ENCODE assay signal across 28 cellular contexts in the genomic region with DNA sequence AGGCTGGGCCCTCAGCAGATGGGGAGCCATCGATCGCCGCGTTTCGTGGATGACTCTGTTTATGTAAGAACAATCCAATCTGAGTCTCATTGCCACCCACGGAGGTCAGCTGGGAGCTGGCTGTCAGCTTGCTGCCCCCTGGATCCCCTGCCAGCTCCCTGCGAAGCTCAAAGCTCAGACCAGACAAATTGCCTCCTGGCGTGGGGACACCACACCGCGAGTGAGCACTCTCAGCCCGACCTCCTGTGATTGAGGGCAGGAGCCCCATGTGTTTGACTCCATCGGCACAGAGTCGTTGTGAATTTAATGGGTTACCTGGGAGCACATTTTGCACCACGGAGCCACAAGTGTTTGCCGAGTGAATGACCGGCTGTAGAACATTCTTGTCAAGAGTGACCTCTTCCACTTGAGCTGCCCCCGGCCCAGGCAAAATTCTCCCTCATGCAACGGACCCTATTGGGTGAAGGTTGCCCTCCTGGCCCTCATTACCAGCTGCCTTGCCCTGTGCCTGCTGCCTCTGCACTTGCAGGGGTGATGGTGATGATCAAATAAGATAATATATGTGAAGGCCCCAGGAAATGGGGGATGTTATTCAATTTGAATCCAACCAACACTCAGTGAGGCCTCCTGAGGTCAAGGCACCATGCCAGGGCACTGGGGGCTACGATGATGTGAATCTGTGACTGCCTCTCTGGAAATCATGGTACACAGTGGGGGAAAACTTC. TPM values are rescaled to one million over a fixed set of nuclear protein-coding genes. Genes with fewer than 3 reads are reported as not detected.
DNase-seq lines count a peak whose midpoint lies in the region; ATAC-seq, FAIRE-seq and TF ChIP-seq lines count a peak whose summit lies in the region.
"Had no signal": no experiment of that assay in that cellular context is flagged by ENCODE, and none has a peak within 500 bp of the region (broad histone marks: within the 10 kb centered on the region; RNA-seq: fewer than 3 reads in every experiment).

No MANE protein-coding gene starts in this region.

- no peak overlapping the region for H4K91ac ChIP-seq in H1 (replicated peaks; ENCODE audit: insufficient read length, low read length)

- no peak for TF ChIP-seq POLR2A in H1 (IDR thresholded peaks at IDR 0.05; ENCODE audit: control extremely low read depth in 1 of 2, low read depth in 2 of 2, low read length in 2 of 2)

- H3K23ac ChIP-seq in H1 (ENCODE audit: insufficient read length), result no peak overlapping the region

- H2BK12ac ChIP-seq in H1 (ENCODE audit: low read depth, low read length), result peak overlapping the region; percentile 9; the same call in 1 of the 2 replicates

- H3K14ac ChIP-seq in H1 (ENCODE audit: insufficient read length), result no peak overlapping the region

- CTCF ChIA-PET in H1 (lab: Charles Lee; ENCODE audit: partially characterized antibody), result interaction anchor here (0.6 to 13.0 kb wide), 9 partner anchors 9 to 209 kb away, joined by 3 to 243 read pairs (median 22); partner anchors contain the start of gene C1QL1

- H3K4ac ChIP-seq in H1 (replicated peaks; ENCODE audit: insufficient read length, low read depth, low read length), result no peak overlapping the region

- no peak overlapping the region; the same call in none of the 2 replicates for H4K8ac ChIP-seq in H1 (ENCODE audit: extremely low read depth, insufficient read depth, low read length)

- H2BK20ac ChIP-seq in H1 (ENCODE audit: low read length), result no peak overlapping the region; the same call in 1 of the 2 replicates

- TF ChIP-seq RAD21 in H1 (IDR thresholded peaks at IDR 0.05 in 1 of 2, conservative IDR thresholded peaks at IDR 0.05 in 1 of 2; ENCODE audit: low read depth in 2 of 2, low read length in 2 of 2), result no peak

- no peak overlapping the region for H3K56ac ChIP-seq in H1 (replicated peaks; ENCODE audit: insufficient read length, low read depth, low read length)

- TF ChIP-seq CTCF in H1 (IDR thresholded peaks at IDR 0.05; ENCODE audit: control extremely low read depth in 1 of 3, insufficient read depth in 1 of 3, low read depth in 1 of 3, low read length in 3 of 3), result no peak

- H3K79me1 ChIP-seq in H1 (ENCODE audit: low read depth, low read length), result no peaks in the 10 kb centered on the region

- no peaks in the 10 kb centered on the region for H3K9me3 ChIP-seq in H1 (ENCODE audit: insufficient read depth in 2 of 2, low read depth in 1 of 2, low read length in 1 of 2)
- H3K9me3 ChIP-seq: gastroesophageal sphincter, mucosa of descending colon, thyroid gland had no signal

- no peaks in the 10 kb centered on the region for H3K79me2 ChIP-seq in H1 (ENCODE audit: control insufficient read depth in 1 of 2, insufficient read depth in 2 of 2, low read length in 2 of 2)

- H3K9ac ChIP-seq in H1 (replicated peaks in 1 of 4; ENCODE audit: extremely low read depth in 1 of 4, low read depth in 3 of 4, low read length in 3 of 4), result no peak overlapping the region

- peaks cover 6 to 20% (median 14%) of the 10 kb centered on the region in 4 experiments; a peak in 7 of 8 replicates for H3K36me3 ChIP-seq in H1 (ENCODE audit: control insufficient read depth in 2 of 4, insufficient read depth in 4 of 4, low read length in 3 of 4)
- H3K36me3 ChIP-seq: gastroesophageal sphincter, thyroid gland had no signal

- H3K4me1 ChIP-seq in H1 (replicated peaks in 1 of 4; ENCODE audit: control insufficient read depth in 3 of 4, insufficient read depth in 4 of 4, low read length in 3 of 4), result peaks cover 6 to 15% (median 9%) of the 10 kb centered on the region in 4 experiments

- no peaks in the 10 kb centered on the region for H4K20me1 ChIP-seq in H1 (replicated peaks in 1 of 2; ENCODE audit: control insufficient read depth in 1 of 2, insufficient read depth in 2 of 2, low read length in 2 of 2)

- no peak overlapping the region for H2BK120ac ChIP-seq in H1 (replicated peaks; ENCODE audit: low read depth, low read length)

- no peak overlapping the region for H4K5ac ChIP-seq in H1 (ENCODE audit: insufficient read length, low read depth, low read length)

- no peak overlapping the region for H2AFZ ChIP-seq in H1 (ENCODE audit: low read length)

- H3K27ac ChIP-seq in H1 (ENCODE audit: low read depth, low read length), result no peak overlapping the region
- H3K27ac ChIP-seq: cardiac muscle cell, gastroesophageal sphincter, HL-60, thyroid gland had no signal

- TF ChIP-seq EP300 in H1 (IDR thresholded peaks at IDR 0.05; ENCODE audit: borderline replicate concordance in 1 of 2, low read depth in 2 of 2, low read length in 2 of 2), result no peak

- no peak overlapping the region for H2AK5ac ChIP-seq in H1 (ENCODE audit: low read depth, low read length)

- H3K4me2 ChIP-seq in H1 (ENCODE audit: insufficient read depth in 1 of 2, low read depth in 2 of 2, low read length in 2 of 2), result no peak overlapping the region

- 87% methylated on average over 19 of the region's 19 CpGs; no CpG with 5 or more reads in 1 of the 2 experiments for WGBS in H1 (ENCODE audit: extremely low coverage in 1 of 2, insufficient coverage in 1 of 2, insufficient read length in 1 of 2, insufficient replicate concordance in 2 of 2, low coverage in 1 of 2, low lambda C conversion rate in 2 of 2, missing lambda C conversion rate in 1 of 2), 2 experiments

- ATAC-seq in HG03175 (IDR thresholded peaks at IDR 0.05; ENCODE audit: unreplicated experiment), result no peak
- ATAC-seq: activated CD4-positive, CD25-positive, alpha-beta regulatory T cell treated with anti-CD3 and anti-CD28 coated beads, Interleukin-2, amount 50 U/mL, for 24 hours; activated CD8-positive, alpha-beta T cell treated with anti-CD3 and anti-CD28 coated beads for 36 hours; gastroesophageal sphincter; mucosa of descending colon; stimulated activated naive CD8-positive, alpha-beta T cell treated with anti-CD3 and anti-CD28 coated beads, Interleukin-15, amount 100 ng/mL, for 72 hours had no signal

- no peak overlapping the region for H3K18ac ChIP-seq in H1 (ENCODE audit: extremely low read depth, low read length)

- no peak overlapping the region for H2BK15ac ChIP-seq in H1 (ENCODE audit: low read length)

- FAIRE-seq in HTR-8/SVneo (lab: Jason Lieb, UNC), result peak; percentile 77
- no peak for FAIRE-seq in H1 (lab: Jason Lieb, UNC)

- H3K23me2 ChIP-seq in H1 (ENCODE audit: low read depth, low read length), result no peaks in the 10 kb centered on the region; the same call in 1 of the 2 replicates

- no peak overlapping the region for H3K4me3 ChIP-seq in H1 (ENCODE audit: extremely low read depth in 1 of 4, insufficient read depth in 2 of 4, low read depth in 3 of 4, low read length in 4 of 4)
- H3K4me3 ChIP-seq: cardiac muscle cell, gastroesophageal sphincter, mucosa of descending colon, thyroid gland had no signal

- POLR2A ChIA-PET in H1 (lab: Charles Lee; ENCODE audit: partially characterized antibody), result interaction anchor here (1.0 to 5.3 kb wide), 9 partner anchors 18 to 120 kb away, joined by 3 to 25 read pairs (median 4); partner anchors contain the start of genes EFTUD2 and KIF18B

- H2BK5ac ChIP-seq in H1 (ENCODE audit: low read depth, low read length), result no peak overlapping the region

- DNase-seq in DMS 273 (lab: John Stamatoyannopoulos, UW; ENCODE audit: unreplicated experiment) (peak; percentile 57), DMS 273 treated with DMSO at 0.1 percent for 48 hours (lab: John Stamatoyannopoulos, UW) (no peak), HTR-8/SVneo (ENCODE audit: insufficient read length, low spot score) (no peak), H1 (ENCODE audit: low read depth in 1 of 2, low spot score in 2 of 2) (peak in 1 of 2 experiments; percentile 47), retina (peak; percentile 56), T-helper 2 cell (no peak), NOMO-1 treated with DMSO at 0.1 percent for 48 hours (lab: John Stamatoyannopoulos, UW; ENCODE audit: unreplicated experiment) (no peak)
- DNase-seq: activated CD8-positive, alpha-beta T cell treated with anti-CD3 and anti-CD28 coated beads for 36 hours; activated T-cell treated with anti-CD3 and anti-CD28 coated beads for 4 hours; amniotic stem cell; DND-41; hippocampal formation; NCI-H1092; NCI-H187; NCI-H526 treated with DMSO at 0.1 percent for 48 hours; Right ventricle myocardium superior; stimulated activated naive CD8-positive, alpha-beta T cell treated with anti-CD3 and anti-CD28 coated beads, Interleukin-15, amount 100 ng/mL, for 72 hours; SW 1271; thyroid gland had no signal

- H3K27me3 ChIP-seq in H1 (replicated peaks in 1 of 4; ENCODE audit: control insufficient read depth in 3 of 4, extremely low read depth in 1 of 4, insufficient read depth in 3 of 4, low read length in 3 of 4), result no peaks in the 10 kb centered on the region
- H3K27me3 ChIP-seq: cardiac muscle cell, gastroesophageal sphincter, thyroid gland had no signal

RNA-seq across cellular contexts. Expression of gene GFAP, which starts 7.6 kb away (rescaled TPM):
- total RNA-seq in H1 (2021; fragmentation: NEBNext Ultra II Directional; extraction: Animal tissue kit (Norgen Biotek cat#: 25700)), result 1.3 and 1.6 TPM in 2 replicates
- polyA plus RNA-seq in H1 (2011; rRNA removed), result 1.5 and 2.4 TPM in 2 replicates
- polyA plus RNA-seq in H1 (2011; cell fraction: cytosol; rRNA removed), result 2.4 TPM
- 2.7 TPM for polyA plus RNA-seq in H1 (2011; cell fraction: nucleus; rRNA removed)
- polyA plus RNA-seq in H1 (2012, experiment 1 of 2), result 0.75 to 2.3 TPM (median 2.0 TPM) in 4 replicates
- polyA plus RNA-seq in H1 (2012, experiment 2 of 2), result 1.8 TPM
- polyA plus RNA-seq in H1 (2013, experiment 1 of 2), result 1.3 TPM
- 0.98 TPM for polyA plus RNA-seq in H1 (2013, experiment 2 of 2)
- polyA minus RNA-seq in H1 (2011; rRNA and poly(A)+ RNA removed), result 0.13 and 0.66 TPM in 2 replicates
- polyA minus RNA-seq in H1 (2011; cell fraction: cytosol; rRNA and poly(A)+ RNA removed), result not detected
- 1.2 TPM for polyA minus RNA-seq in H1 (2011; cell fraction: nucleus; rRNA and poly(A)+ RNA removed)
- total RNA-seq: activated CD8-positive, alpha-beta T cell treated with anti-CD3 and anti-CD28 coated beads for 36 hours; CD8-positive, alpha-beta memory T cell; H4; OCI-LY7 had no signal
- polyA plus RNA-seq: CD8-positive, alpha-beta memory T cell had no signal

RNA-seq across cellular contexts. Expression of gene EFTUD2, which starts 23.7 kb away (rescaled TPM):
- total RNA-seq in H1 (2021; fragmentation: NEBNext Ultra II Directional; extraction: Animal tissue kit (Norgen Biotek cat#: 25700)), result 174 and 195 TPM in 2 replicates
- 118 and 127 TPM in 2 replicates for polyA plus RNA-seq in H1 (2011; rRNA removed)
- polyA plus RNA-seq in H1 (2011; cell fraction: cytosol; rRNA removed), result 133 TPM
- 363 TPM for polyA plus RNA-seq in H1 (2011; cell fraction: nucleus; rRNA removed)
- polyA plus RNA-seq in H1 (2012, experiment 1 of 2), result 127 to 175 TPM (median 133 TPM) in 4 replicates
- 54.1 TPM for polyA plus RNA-seq in H1 (2012, experiment 2 of 2)
- 64.3 TPM for polyA plus RNA-seq in H1 (2013, experiment 1 of 2)
- polyA plus RNA-seq in H1 (2013, experiment 2 of 2), result 59.4 TPM
- polyA minus RNA-seq in H1 (2011; rRNA and poly(A)+ RNA removed), result 417 and 449 TPM in 2 replicates
- 92.7 TPM for polyA minus RNA-seq in H1 (2011; cell fraction: cytosol; rRNA and poly(A)+ RNA removed)
- 129 TPM for polyA minus RNA-seq in H1 (2011; cell fraction: nucleus; rRNA and poly(A)+ RNA removed)

RNA-seq across cellular contexts. Expression of gene KIF18B, which starts 24.7 kb away (rescaled TPM):
- 58.1 and 59.4 TPM in 2 replicates for total RNA-seq in H1 (2021; fragmentation: NEBNext Ultra II Directional; extraction: Animal tissue kit (Norgen Biotek cat#: 25700))
- 39.0 and 51.1 TPM in 2 replicates for polyA plus RNA-seq in H1 (2011; rRNA removed)
- polyA plus RNA-seq in H1 (2011; cell fraction: cytosol; rRNA removed), result 35.6 TPM
- 109 TPM for polyA plus RNA-seq in H1 (2011; cell fraction: nucleus; rRNA removed)
- polyA plus RNA-seq in H1 (2012, experiment 1 of 2), result 31.0 to 37.4 TPM (median 33.7 TPM) in 4 replicates
- polyA plus RNA-seq in H1 (2012, experiment 2 of 2), result 20.8 TPM
- polyA plus RNA-seq in H1 (2013, experiment 1 of 2), result 26.2 TPM
- 24.0 TPM for polyA plus RNA-seq in H1 (2013, experiment 2 of 2)
- 31.5 and 40.2 TPM in 2 replicates for polyA minus RNA-seq in H1 (2011; rRNA and poly(A)+ RNA removed)
- 30.2 TPM for polyA minus RNA-seq in H1 (2011; cell fraction: cytosol; rRNA and poly(A)+ RNA removed)
- 55.8 TPM for polyA minus RNA-seq in H1 (2011; cell fraction: nucleus; rRNA and poly(A)+ RNA removed)

RNA-seq across cellular contexts. Expression of gene C1QL1, which starts 45.2 kb away (rescaled TPM):
- 7.5 and 7.6 TPM in 2 replicates for total RNA-seq in H1 (2021; fragmentation: NEBNext Ultra II Directional; extraction: Animal tissue kit (Norgen Biotek cat#: 25700))
- 10.5 and 16.5 TPM in 2 replicates for polyA plus RNA-seq in H1 (2011; rRNA removed)
- 8.9 TPM for polyA plus RNA-seq in H1 (2011; cell fraction: cytosol; rRNA removed)
- 7.5 TPM for polyA plus RNA-seq in H1 (2011; cell fraction: nucleus; rRNA removed)
- polyA plus RNA-seq in H1 (2012, experiment 1 of 2), result 2.9 to 8.4 TPM (median 5.8 TPM) in 4 replicates
- 4.5 TPM for polyA plus RNA-seq in H1 (2012, experiment 2 of 2)
- 14.0 TPM for polyA plus RNA-seq in H1 (2013, experiment 1 of 2)
- 16.0 TPM for polyA plus RNA-seq in H1 (2013, experiment 2 of 2)
- 0.61 and 1.1 TPM in 2 replicates for polyA minus RNA-seq in H1 (2011; rRNA and poly(A)+ RNA removed)
- polyA minus RNA-seq in H1 (2011; cell fraction: cytosol; rRNA and poly(A)+ RNA removed), result 2.3 TPM
- polyA minus RNA-seq in H1 (2011; cell fraction: nucleus; rRNA and poly(A)+ RNA removed), result 2.5 TPM
- total RNA-seq: activated CD8-positive, alpha-beta T cell treated with anti-CD3 and anti-CD28 coated beads for 36 hours; CD8-positive, alpha-beta memory T cell; OCI-LY7 had no signal
- polyA plus RNA-seq: CD8-positive, alpha-beta memory T cell had no signal

Comparison
In these comparisons a context has a peak if more than half of its experiments do, and no peak if none do; other contexts are left out.
1. DNase-seq: peak in DMS 273 (single experiment) and retina (single experiment); none in DMS 273 treated with DMSO at 0.1 percent for 48 hours (single experiment), HTR-8/SVneo (single experiment), T-helper 2 cell (0 of 5) and NOMO-1 treated with DMSO at 0.1 percent for 48 hours (single experiment).